Comparison of ENCODE assay signal across 9 cellular contexts in the genomic region with DNA sequence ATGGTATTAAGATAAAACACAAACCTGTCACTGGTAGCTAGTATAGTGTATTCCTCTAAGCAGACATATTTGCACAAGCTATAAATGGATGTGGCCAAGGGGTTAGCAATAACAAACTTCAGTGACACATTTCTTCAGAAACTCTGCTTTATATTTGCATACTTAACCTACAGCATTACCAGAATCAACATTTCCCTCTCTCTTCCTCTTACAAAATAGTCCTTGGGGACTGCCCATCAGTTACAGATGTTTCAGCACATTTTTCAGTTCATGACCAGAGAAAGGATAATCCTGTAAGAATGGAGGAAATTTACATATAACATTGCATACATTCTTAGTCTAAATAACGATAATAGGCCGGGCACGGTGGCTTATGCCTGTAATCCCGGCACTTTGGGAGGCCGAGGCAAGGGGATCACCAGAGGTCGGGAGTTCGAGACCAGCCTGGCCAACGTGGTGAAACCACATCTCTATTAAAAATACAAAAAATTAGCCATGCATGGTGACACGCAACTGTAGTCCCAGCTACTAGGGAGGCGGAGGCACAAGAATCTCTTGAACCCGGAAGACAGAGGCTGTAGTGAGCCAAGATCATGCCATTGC.
DNase-seq lines count a peak whose midpoint lies in the region; ATAC-seq and TF ChIP-seq lines count a peak whose summit lies in the region.
"Had no signal": no experiment of that assay in that cellular context is flagged by ENCODE, and none has a peak within 500 bp of the region (broad histone marks: within the 10 kb centered on the region; RNA-seq: fewer than 3 reads in every experiment).

No MANE protein-coding gene starts in this region.

- peaks cover 25% of the 10 kb centered on the region for H3K27me3 Mint-ChIP-seq in stimulated activated memory B cell treated with anti-CD40 and anti-IgM and Interleukin-4, amounts not matched to agents 10 μg/mL and 1 μg/mL and 100 μg/mL, for 72 hours

- in situ Hi-C loops in GM18951 (cut with MboI; ENCODE audit: low sequenced_read_pairs, unreplicated experiment) = no loop called here

- peaks cover 5% of the 10 kb centered on the region for H3K9me3 Mint-ChIP-seq in stimulated activated memory B cell treated with anti-CD40 and anti-IgM and Interleukin-4, amounts not matched to agents 10 μg/mL and 1 μg/mL and 100 μg/mL, for 72 hours

- DNase-seq in LoVo (ENCODE audit: low spot score) = no peak
- no peak for DNase-seq in COLO829 (ENCODE audit: low spot score)
- no peak for DNase-seq in stimulated activated CD4-positive, alpha-beta T cell treated with anti-CD3 and anti-CD28 coated beads, Interleukin-1b, Interleukin-23, amount 100 ng/mL, for 48 hours
- DNase-seq: activated T-cell treated with anti-CD3 and anti-CD28 coated beads, Interleukin-2, amount 50 U/mL, for 48 hours; T-helper 2 cell had no signal

- peak; percentile 21 for TF ChIP-seq POLR2A in GM18951 (IDR thresholded peaks at IDR 0.05; ENCODE audit: extremely low read depth, insufficient read depth, insufficient read length)

- H3K27ac Mint-ChIP-seq in stimulated activated memory B cell treated with anti-CD40 and anti-IgM and Interleukin-4, amounts not matched to agents 10 μg/mL and 1 μg/mL and 100 μg/mL, for 72 hours = peak overlapping the region; percentile 82

- ATAC-seq in GM21786 (IDR thresholded peaks at IDR 0.05; ENCODE audit: unreplicated experiment) (peak; percentile 96), HG03354 (IDR thresholded peaks at IDR 0.05; ENCODE audit: poor library complexity, severe bottlenecking, unreplicated experiment) (peak; percentile 96)
- ATAC-seq in stimulated activated memory B cell treated with anti-CD40 and anti-IgM and Interleukin-4, amounts not matched to agents 10 μg/mL and 1 μg/mL and 100 μg/mL, for 72 hours = peak; percentile 96

- peak overlapping the region; percentile 56 for H3K4me3 Mint-ChIP-seq in stimulated activated memory B cell treated with anti-CD40 and anti-IgM and Interleukin-4, amounts not matched to agents 10 μg/mL and 1 μg/mL and 100 μg/mL, for 72 hours

- peaks cover 27% of the 10 kb centered on the region for H3K4me1 Mint-ChIP-seq in stimulated activated memory B cell treated with anti-CD40 and anti-IgM and Interleukin-4, amounts not matched to agents 10 μg/mL and 1 μg/mL and 100 μg/mL, for 72 hours

- H3K36me3 Mint-ChIP-seq in stimulated activated memory B cell treated with anti-CD40 and anti-IgM and Interleukin-4, amounts not matched to agents 10 μg/mL and 1 μg/mL and 100 μg/mL, for 72 hours = peaks cover 11% of the 10 kb centered on the region
